30 cellular contexts compared by ENCODE assay signal in genomic region chr20:11832397-11832796, GRCh38.
"Had no signal": no experiment of that assay in that cellular context is flagged by ENCODE, and none has a peak within 500 bp of the region (broad histone marks: within the 10 kb centered on the region; RNA-seq: fewer than 3 reads in every experiment).

No MANE protein-coding gene starts in this region.

- H3K27me3 ChIP-seq: neutrophil, ovary, spleen, suprapubic skin, testis, tibial artery, transverse colon, upper lobe of right lung, uterus had no signal

- H2AFZ ChIP-seq: parathyroid adenoma had no signal

- ATAC-seq: naive thymus-derived CD8-positive, alpha-beta T cell; natural killer cell treated with Interleukin-12 subunit alpha and Interleukin-12 subunit beta and Interleukin-15 and Interleukin-18, amount 100 ng/mL, for 72 hours; psoas muscle; right cardiac atrium; sciatic nerve; stimulated activated memory B cell treated with anti-CD40 and anti-IgM and Interleukin-4, amounts not matched to agents 10 μg/mL and 1 μg/mL and 100 μg/mL, for 72 hours; stimulated activated naive CD8-positive, alpha-beta T cell treated with anti-CD3 and anti-CD28 coated beads, Interleukin-15, amount 100 ng/mL, for 72 hours; stimulated activated naive CD8-positive, alpha-beta T cell treated with anti-CD3 and anti-CD28 coated beads, Interleukin-15, Interleukin-2, amounts not matched to agents 100 U/mL and 50 U/mL, for 24 hours; upper lobe of right lung had no signal

- H3K9ac ChIP-seq: parathyroid adenoma had no signal

- DNase-seq: naive thymus-derived CD8-positive, alpha-beta T cell; nephron progenitor cell; nucleus accumbens; ovary; posterior cingulate gyrus; psoas muscle; right cardiac atrium; spleen; stimulated activated CD4-positive, alpha-beta T cell treated with anti-CD3 and anti-CD28 coated beads, Interleukin-12 subunit alpha, Interleukin-12 subunit beta, amount 100 ng/mL, for 4 hours; stimulated activated CD4-positive, alpha-beta T cell treated with anti-CD3 and anti-CD28 coated beads, Interleukin-1b, Interleukin-23, amount 100 ng/mL, for 48 hours; stimulated activated CD4-positive, alpha-beta T cell treated with anti-CD3 and anti-CD28 coated beads, Interleukin-4, amount 100 ng/mL, for 1 hour; stimulated activated CD4-positive, alpha-beta T cell treated with anti-CD3 and anti-CD28 coated beads, Interleukin-4, amount 100 ng/mL, for 4 hours; stimulated activated CD8-positive, alpha-beta memory T cell treated with anti-CD3 and anti-CD28 coated beads, Interleukin-4, amount 100 ng/mL, for 48 hours; stimulated activated naive CD4-positive, alpha-beta T cell; stimulated activated naive CD8-positive, alpha-beta T cell treated with anti-CD3 and anti-CD28 coated beads, Interleukin-15, amount 100 ng/mL, for 72 hours; stimulated activated naive CD8-positive, alpha-beta T cell treated with anti-CD3 and anti-CD28 coated beads, Interleukin-15, Interleukin-2, amounts not matched to agents 100 U/mL and 50 U/mL, for 24 hours; substantia nigra; testis; tibial artery; transverse colon; upper lobe of right lung; uterus had no signal

- H3K4me3 ChIP-seq: ovary, psoas muscle, skin epidermis, smooth muscle cell, spleen, suprapubic skin, testis, tibial artery, transverse colon, upper lobe of right lung, uterus had no signal

- H3K36me3 ChIP-seq: neutrophil, ovary, spleen, suprapubic skin, tibial artery, transverse colon, upper lobe of right lung, uterus had no signal

- H3K9me3 ChIP-seq: neutrophil, psoas muscle, suprapubic skin, testis, tibial artery, transverse colon, upper lobe of right lung, uterus had no signal

- H3K4me1 ChIP-seq: parathyroid adenoma, psoas muscle, spleen, suprapubic skin, testis, tibial artery, transverse colon, upper lobe of right lung, uterus had no signal

- H3K79me2 ChIP-seq: parathyroid adenoma had no signal

- H3K27ac ChIP-seq: neutrophil, ovary, parathyroid adenoma, psoas muscle, skin epidermis, spleen, suprapubic skin, testis, tibial artery, transverse colon, upper lobe of right lung, uterus had no signal
